In genomic region chr19:53424968-53425597, GRCh38 we compare ENCODE assay signal across 8 cellular contexts. TPM values are rescaled to one million over a fixed set of nuclear protein-coding genes. Genes with fewer than 3 reads are reported as not detected.
DNase-seq lines count a peak whose midpoint lies in the region; ATAC-seq and TF ChIP-seq lines count a peak whose summit lies in the region.

No MANE protein-coding gene starts in this region.

- DNase-seq in AG10803 (ENCODE audit: low read depth) (peak; percentile 63), HPDE6-E6E7 (ENCODE audit: extremely low spot score) (peak; percentile 29), SHP77 treated with DMSO at 0.1 percent for 48 hours (lab: John Stamatoyannopoulos, UW) (peak; percentile 5), glutamatergic neuron (peak; percentile 75), upper lobe of left lung (peak in 1 of 2 donors; percentile 81)
- DNase-seq in activated naive CD4-positive, alpha-beta T cell treated with Interleukin-2 at 50 U/mL for 16 hours = peak; percentile 65

- TF ChIP-seq CTCF in AG10803 (conservative IDR thresholded peaks at IDR 0.05; ENCODE audit: low read length) (peak; percentile 82), glutamatergic neuron (IDR thresholded peaks at IDR 0.05; ENCODE audit: partially characterized antibody, unreplicated experiment) (peak; percentile 80), parathyroid adenoma (IDR thresholded peaks at IDR 0.05) (peak; percentile 85), upper lobe of left lung (IDR thresholded peaks at IDR 0.05) (peak; percentile 72 to 87 (median 83))

- peak overlapping the region; percentile 70 for H3K27ac ChIP-seq in parathyroid adenoma
- H3K27ac ChIP-seq in upper lobe of left lung = peak overlapping the region in 3 of 4 donors; percentile 21 to 40 (median 35)

- no peaks in the 10 kb centered on the region for H3K36me3 Mint-ChIP-seq in glutamatergic neuron (ENCODE audit: unreplicated experiment)

- no peak overlapping the region for H3K27ac Mint-ChIP-seq in glutamatergic neuron (ENCODE audit: unreplicated experiment)

- peak overlapping the region; percentile 59 for H2AFZ ChIP-seq in parathyroid adenoma

- no peak for TF ChIP-seq POLR2A in upper lobe of left lung (IDR thresholded peaks at IDR 0.05)

- peak in 2 of 4 donors; percentile 94 to 97 for TF ChIP-seq EP300 in upper lobe of left lung (IDR thresholded peaks at IDR 0.05)

- no peak overlapping the region for H3K4me2 ChIP-seq in parathyroid adenoma (ENCODE audit: low read length)

- H3K9me3 ChIP-seq in parathyroid adenoma (ENCODE audit: control insufficient read depth, low read length) = no peaks in the 10 kb centered on the region
- no peaks in the 10 kb centered on the region for H3K9me3 ChIP-seq in upper lobe of left lung

- no peaks in the 10 kb centered on the region for H3K9me3 Mint-ChIP-seq in glutamatergic neuron (ENCODE audit: unreplicated experiment)

- no peak overlapping the region for H3K4me3 Mint-ChIP-seq in glutamatergic neuron (ENCODE audit: unreplicated experiment)

- H3K27me3 ChIP-seq in parathyroid adenoma (ENCODE audit: control insufficient read depth, insufficient read depth, low read length) = no peaks in the 10 kb centered on the region
- no peaks in the 10 kb centered on the region for H3K27me3 ChIP-seq in upper lobe of left lung

- no peak overlapping the region for H3K9ac ChIP-seq in parathyroid adenoma

- 19 to 23% methylated on average over 9 of the region's 9 CpGs for WGBS in upper lobe of left lung, 2 donors

- H3K36me3 ChIP-seq in parathyroid adenoma (ENCODE audit: control insufficient read depth, insufficient read depth, low read length) = no peaks in the 10 kb centered on the region
- no peaks in the 10 kb centered on the region for H3K36me3 ChIP-seq in upper lobe of left lung

- peaks cover 2% of the 10 kb centered on the region for H3K27me3 Mint-ChIP-seq in glutamatergic neuron (ENCODE audit: unreplicated experiment)

- H3K4me3 ChIP-seq in AG10803 (ENCODE audit: low read length) (no peak overlapping the region), parathyroid adenoma (ENCODE audit: low read depth, low read length) (no peak overlapping the region), upper lobe of left lung (no peak overlapping the region)

- H3K4me1 Mint-ChIP-seq in glutamatergic neuron (ENCODE audit: low read depth, unreplicated experiment) = no peaks in the 10 kb centered on the region

- no peaks in the 10 kb centered on the region for H3K79me2 ChIP-seq in parathyroid adenoma

- H3K4me1 ChIP-seq in parathyroid adenoma = peaks cover 9% of the 10 kb centered on the region
- H3K4me1 ChIP-seq in upper lobe of left lung = peaks cover 0 to 16% (median 3%) of the 10 kb centered on the region in 4 donors

- peak; percentile 91 to 94 for ATAC-seq in upper lobe of left lung (ENCODE audit: low FRiP score in 2 of 2)
- no peak for ATAC-seq in HG02798 (IDR thresholded peaks at IDR 0.05; ENCODE audit: poor library complexity, unreplicated experiment)

RNA-seq across cellular contexts. Expression of gene ZNF761, which starts 6.7 kb away (rescaled TPM):
- total RNA-seq in glutamatergic neuron (ENCODE audit: unreplicated experiment) (9.8 TPM), upper lobe of left lung (10 to 100 TPM in 2 of 6 donors, 1 to 10 TPM in 4; 5.0 to 26.2 (median 9.5) TPM)

RNA-seq across cellular contexts. Expression of gene ZNF765, which starts 30.1 kb away (rescaled TPM):
- 21.4 TPM for total RNA-seq in glutamatergic neuron (ENCODE audit: unreplicated experiment)
- total RNA-seq in upper lobe of left lung = 10 to 100 TPM in 3 of 6 donors, 1 to 10 TPM in 3; 7.9 to 21.0 (median 10.5) TPM

RNA-seq across cellular contexts. Expression of gene ZNF813, which starts 42.5 kb away (rescaled TPM):
- total RNA-seq in glutamatergic neuron (ENCODE audit: unreplicated experiment) (5.2 TPM), upper lobe of left lung (1 to 10 TPM; 2.2 to 8.4 (median 3.1) TPM)

RNA-seq across cellular contexts. Expression of gene ZNF525, which starts 59.6 kb away (rescaled TPM):
- total RNA-seq in glutamatergic neuron (ENCODE audit: unreplicated experiment) (8.2 TPM), upper lobe of left lung (10 to 100 TPM in 3 of 6 donors, 1 to 10 TPM in 3; 2.4 to 15.7 (median 9.9) TPM)
